In genomic region chr2:109690457-109690821, GRCh38 we compare ENCODE assay signal across 1 cellular context.
TF ChIP-seq lines count a peak whose summit lies in the region.

No MANE protein-coding gene starts in this region.

TF ChIP-seq in liver, 16 proteins besides CTCF, POLR2A, EP300 and RAD21 (continued from another document):
- TF ChIP-seq, protein P1, sequence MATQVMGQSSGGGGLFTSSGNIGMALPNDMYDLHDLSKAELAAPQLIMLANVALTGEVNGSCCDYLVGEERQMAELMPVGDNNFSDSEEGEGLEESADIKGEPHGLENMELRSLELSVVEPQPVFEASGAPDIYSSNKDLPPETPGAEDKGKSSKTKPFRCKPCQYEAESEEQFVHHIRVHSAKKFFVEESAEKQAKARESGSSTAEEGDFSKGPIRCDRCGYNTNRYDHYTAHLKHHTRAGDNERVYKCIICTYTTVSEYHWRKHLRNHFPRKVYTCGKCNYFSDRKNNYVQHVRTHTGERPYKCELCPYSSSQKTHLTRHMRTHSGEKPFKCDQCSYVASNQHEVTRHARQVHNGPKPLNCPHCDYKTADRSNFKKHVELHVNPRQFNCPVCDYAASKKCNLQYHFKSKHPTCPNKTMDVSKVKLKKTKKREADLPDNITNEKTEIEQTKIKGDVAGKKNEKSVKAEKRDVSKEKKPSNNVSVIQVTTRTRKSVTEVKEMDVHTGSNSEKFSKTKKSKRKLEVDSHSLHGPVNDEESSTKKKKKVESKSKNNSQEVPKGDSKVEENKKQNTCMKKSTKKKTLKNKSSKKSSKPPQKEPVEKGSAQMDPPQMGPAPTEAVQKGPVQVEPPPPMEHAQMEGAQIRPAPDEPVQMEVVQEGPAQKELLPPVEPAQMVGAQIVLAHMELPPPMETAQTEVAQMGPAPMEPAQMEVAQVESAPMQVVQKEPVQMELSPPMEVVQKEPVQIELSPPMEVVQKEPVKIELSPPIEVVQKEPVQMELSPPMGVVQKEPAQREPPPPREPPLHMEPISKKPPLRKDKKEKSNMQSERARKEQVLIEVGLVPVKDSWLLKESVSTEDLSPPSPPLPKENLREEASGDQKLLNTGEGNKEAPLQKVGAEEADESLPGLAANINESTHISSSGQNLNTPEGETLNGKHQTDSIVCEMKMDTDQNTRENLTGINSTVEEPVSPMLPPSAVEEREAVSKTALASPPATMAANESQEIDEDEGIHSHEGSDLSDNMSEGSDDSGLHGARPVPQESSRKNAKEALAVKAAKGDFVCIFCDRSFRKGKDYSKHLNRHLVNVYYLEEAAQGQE (IDR thresholded peaks at IDR 0.05), result no peak
- TF ChIP-seq, protein P2, sequence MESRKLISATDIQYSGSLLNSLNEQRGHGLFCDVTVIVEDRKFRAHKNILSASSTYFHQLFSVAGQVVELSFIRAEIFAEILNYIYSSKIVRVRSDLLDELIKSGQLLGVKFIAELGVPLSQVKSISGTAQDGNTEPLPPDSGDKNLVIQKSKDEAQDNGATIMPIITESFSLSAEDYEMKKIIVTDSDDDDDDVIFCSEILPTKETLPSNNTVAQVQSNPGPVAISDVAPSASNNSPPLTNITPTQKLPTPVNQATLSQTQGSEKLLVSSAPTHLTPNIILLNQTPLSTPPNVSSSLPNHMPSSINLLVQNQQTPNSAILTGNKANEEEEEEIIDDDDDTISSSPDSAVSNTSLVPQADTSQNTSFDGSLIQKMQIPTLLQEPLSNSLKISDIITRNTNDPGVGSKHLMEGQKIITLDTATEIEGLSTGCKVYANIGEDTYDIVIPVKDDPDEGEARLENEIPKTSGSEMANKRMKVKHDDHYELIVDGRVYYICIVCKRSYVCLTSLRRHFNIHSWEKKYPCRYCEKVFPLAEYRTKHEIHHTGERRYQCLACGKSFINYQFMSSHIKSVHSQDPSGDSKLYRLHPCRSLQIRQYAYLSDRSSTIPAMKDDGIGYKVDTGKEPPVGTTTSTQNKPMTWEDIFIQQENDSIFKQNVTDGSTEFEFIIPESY (IDR thresholded peaks at IDR 0.05), result no peak
- TF ChIP-seq FOXA1 (IDR thresholded peaks at IDR 0.05), result no peak
